ENCODE assay signal across 16 cellular contexts in the genomic region with DNA sequence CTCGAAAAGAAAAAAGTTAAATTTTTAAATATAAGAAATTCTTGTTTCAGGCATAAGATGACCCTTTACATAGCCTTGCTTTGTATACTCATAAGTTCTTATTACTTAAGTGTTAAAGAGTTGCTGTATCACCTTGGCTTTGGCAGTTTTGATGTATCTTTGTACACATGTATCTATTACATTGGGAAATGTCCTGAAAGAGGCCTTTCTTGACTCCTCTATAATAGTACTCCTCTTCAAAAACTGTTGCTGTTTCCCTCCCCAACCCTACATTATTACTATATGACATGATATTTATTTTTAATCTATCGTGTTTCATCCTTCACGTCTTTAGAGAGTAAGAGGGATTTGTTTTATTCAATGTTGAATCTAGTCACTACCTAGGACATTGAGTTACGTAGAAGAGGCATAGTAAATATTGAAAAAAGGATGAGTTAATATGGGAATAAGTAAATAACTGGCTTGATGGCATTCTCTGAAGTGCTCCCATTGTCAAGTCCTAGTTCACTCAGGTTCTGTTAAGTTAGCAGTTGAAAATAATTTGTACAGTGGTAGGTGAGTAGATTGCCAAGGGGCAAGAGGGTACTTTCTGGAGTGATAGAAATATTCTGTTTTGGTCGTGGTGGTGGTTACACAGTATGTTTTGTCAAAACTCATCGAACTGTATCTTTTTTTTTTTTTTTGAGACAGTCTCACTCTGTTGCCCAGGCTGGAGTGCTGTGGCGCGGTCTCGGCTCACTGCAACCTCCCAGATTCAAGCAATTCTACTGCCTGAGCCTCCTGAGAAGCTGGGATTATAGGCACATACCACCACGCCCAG. TPM values are rescaled to one million over a fixed set of nuclear protein-coding genes. Genes with fewer than 3 reads are reported as not detected.
DNase-seq lines count a peak whose midpoint lies in the region; ATAC-seq and TF ChIP-seq lines count a peak whose summit lies in the region.
"Had no signal": no experiment of that assay in that cellular context is flagged by ENCODE, and none has a peak within 500 bp of the region (broad histone marks: within the 10 kb centered on the region; RNA-seq: fewer than 3 reads in every experiment).

No MANE protein-coding gene starts in this region.

- peak; percentile 28 for ATAC-seq in stimulated activated naive CD8-positive, alpha-beta T cell treated with anti-CD3 and anti-CD28 coated beads, Interleukin-15, Interleukin-2, amounts not matched to agents 100 U/mL and 50 U/mL, for 24 hours
- no peak for ATAC-seq in stimulated activated naive CD8-positive, alpha-beta T cell treated with anti-CD3 and anti-CD28 coated beads, Interleukin-15, amount 100 ng/mL, for 72 hours
- ATAC-seq in memory B cell (ENCODE audit: low read depth): peak; percentile 95
- no peak for ATAC-seq in GM19035 (IDR thresholded peaks at IDR 0.05; ENCODE audit: unreplicated experiment)
- ATAC-seq: body of pancreas had no signal

- H3K9me3 Mint-ChIP-seq in stimulated activated naive CD8-positive, alpha-beta T cell treated with anti-CD3 and anti-CD28 coated beads, Interleukin-15, amount 100 ng/mL, for 72 hours: no peaks in the 10 kb centered on the region
- H3K9me3 Mint-ChIP-seq in memory B cell (no peaks in the 10 kb centered on the region), type B pancreatic cell (no peaks in the 10 kb centered on the region)

- H3K4me1 Mint-ChIP-seq in stimulated activated naive CD8-positive, alpha-beta T cell treated with anti-CD3 and anti-CD28 coated beads, Interleukin-15, amount 100 ng/mL, for 72 hours: peaks cover 44% of the 10 kb centered on the region
- H3K4me1 Mint-ChIP-seq in memory B cell (peaks cover 27% of the 10 kb centered on the region), type B pancreatic cell (ENCODE audit: unreplicated experiment) (peaks cover 16% of the 10 kb centered on the region)

- H3K27me3 Mint-ChIP-seq in stimulated activated naive CD8-positive, alpha-beta T cell treated with anti-CD3 and anti-CD28 coated beads, Interleukin-15, amount 100 ng/mL, for 72 hours: no peaks in the 10 kb centered on the region
- H3K27me3 Mint-ChIP-seq in memory B cell (no peaks in the 10 kb centered on the region), type B pancreatic cell (no peaks in the 10 kb centered on the region)

- TF ChIP-seq CTCF in VCaP (conservative IDR thresholded peaks at IDR 0.05): no peak
- no peak for TF ChIP-seq CTCF in type B pancreatic cell (conservative IDR thresholded peaks at IDR 0.05)

- H3K4me3 Mint-ChIP-seq in stimulated activated naive CD8-positive, alpha-beta T cell treated with anti-CD3 and anti-CD28 coated beads, Interleukin-15, amount 100 ng/mL, for 72 hours: no peak overlapping the region
- H3K4me3 Mint-ChIP-seq in memory B cell (peak overlapping the region; percentile 63), type B pancreatic cell (no peak overlapping the region)

- no peak for DNase-seq in stimulated activated naive CD8-positive, alpha-beta T cell treated with anti-CD3 and anti-CD28 coated beads, Interleukin-15, Interleukin-2, amounts not matched to agents 100 U/mL and 50 U/mL, for 24 hours
- DNase-seq in stimulated activated naive CD8-positive, alpha-beta T cell treated with anti-CD3 and anti-CD28 coated beads, Interleukin-15, amount 100 ng/mL, for 72 hours: no peak
- DNase-seq in memory B cell (ENCODE audit: low spot score in 2 of 2) (peak in 1 of 2 donors; percentile 28), type B pancreatic cell (ENCODE audit: extremely low spot score, unreplicated experiment) (no peak), dermis blood vessel endothelial cell (no peak), HCEC 1CT (no peak)
- DNase-seq: AML-193; body of pancreas; DND-41; Kasumi-1; NCI-H146; OCI-M1; stimulated activated CD4-positive, alpha-beta T cell treated with anti-CD3 and anti-CD28 coated beads, Interleukin-15, amount 100 ng/mL, for 24 hours had no signal

- H3K27ac ChIP-seq in VCaP: peak overlapping the region; percentile 69
- H3K27ac ChIP-seq: body of pancreas, hepatocyte had no signal

- peak overlapping the region in 1 of 2 donors; percentile 5 for H3K27ac Mint-ChIP-seq in stimulated activated naive CD8-positive, alpha-beta T cell treated with anti-CD3 and anti-CD28 coated beads, Interleukin-15, amount 100 ng/mL, for 72 hours
- H3K27ac Mint-ChIP-seq in memory B cell (peak overlapping the region; percentile 96), type B pancreatic cell (peak overlapping the region; percentile 52)

- peaks cover 11% of the 10 kb centered on the region for H3K36me3 Mint-ChIP-seq in memory B cell
- peaks cover 25% of the 10 kb centered on the region for H3K36me3 Mint-ChIP-seq in type B pancreatic cell

RNA-seq across cellular contexts. Expression of gene THRAP3, which starts 8.2 kb away (rescaled TPM):
- total RNA-seq in type B pancreatic cell (ENCODE audit: low replicate concordance) (122 and 135 TPM in 2 replicates), dermis blood vessel endothelial cell (96.0 and 151 TPM in 2 replicates)

Comparison
In these comparisons a context has a peak if more than half of its experiments do, and no peak if none do; other contexts are left out.
1. ATAC-seq: peak in stimulated activated naive CD8-positive, alpha-beta T cell treated with anti-CD3 and anti-CD28 coated beads, Interleukin-15, Interleukin-2, amounts not matched to agents 100 U/mL and 50 U/mL, for 24 hours (single experiment) and memory B cell (single experiment); none in stimulated activated naive CD8-positive, alpha-beta T cell treated with anti-CD3 and anti-CD28 coated beads, Interleukin-15, amount 100 ng/mL, for 72 hours (single experiment) and GM19035 (single experiment).